1 cellular context compared by ENCODE assay signal in genomic region chr14:24266344-24267244, GRCh38.
TF ChIP-seq lines count a peak whose summit lies in the region.

No MANE protein-coding gene starts in this region.

TF ChIP-seq in HepG2, 621 proteins besides CTCF, POLR2A, EP300 and RAD21:
- TF ChIP-seq ZNF512B (CRISPR knock-in tag; IDR thresholded peaks at IDR 0.05; ENCODE audit: borderline replicate concordance) (no peak), THAP9 (CRISPR knock-in tag; IDR thresholded peaks at IDR 0.05; ENCODE audit: borderline replicate concordance) (0 out of 2 replicates have a peak, but pooled peaks have one; percentile 19), SCMH1 (CRISPR knock-in tag; IDR thresholded peaks at IDR 0.05; ENCODE audit: borderline replicate concordance) (no peak), KAT8 (CRISPR knock-in tag; IDR thresholded peaks at IDR 0.05) (no peak), ISX (CRISPR knock-in tag; conservative IDR thresholded peaks at IDR 0.05) (no peak), RARG (CRISPR knock-in tag; IDR thresholded peaks at IDR 0.05; ENCODE audit: low read depth) (no peak), ZMAT3 (CRISPR knock-in tag; conservative IDR thresholded peaks at IDR 0.05) (no peak), NKX3-1 (CRISPR knock-in tag; IDR thresholded peaks at IDR 0.05) (no peak), KLF11 (CRISPR knock-in tag; IDR thresholded peaks at IDR 0.05) (no peak), ZZZ3 (CRISPR knock-in tag; IDR thresholded peaks at IDR 0.05; ENCODE audit: borderline replicate concordance) (no peak), NBN (conservative IDR thresholded peaks at IDR 0.05) (no peak), ZNF687 (CRISPR knock-in tag; IDR thresholded peaks at IDR 0.05) (0 out of 2 replicates have a peak, but pooled peaks have one; percentile 9), ZNF101 (CRISPR knock-in tag; IDR thresholded peaks at IDR 0.05; ENCODE audit: borderline replicate concordance, low read depth) (no peak), ZNF572 (CRISPR knock-in tag; IDR thresholded peaks at IDR 0.05) (0 out of 2 replicates have a peak, but pooled peaks have one; percentile 67), ZNF839 (CRISPR knock-in tag; IDR thresholded peaks at IDR 0.05; ENCODE audit: borderline replicate concordance) (no peak), AGO2 (optimal IDR thresholded peaks at IDR 0.05; ENCODE audit: low read depth, low read length) (peak; percentile 34), ZNF280B (CRISPR knock-in tag; IDR thresholded peaks at IDR 0.05; ENCODE audit: borderline replicate concordance) (peak; percentile 16; the same call in 1 of the 2 replicates), SMAD1 (CRISPR knock-in tag; IDR thresholded peaks at IDR 0.05; ENCODE audit: borderline replicate concordance, low read depth) (0 out of 2 replicates have a peak, but pooled peaks have one; percentile 51), ZNF883 (CRISPR knock-in tag; IDR thresholded peaks at IDR 0.05; ENCODE audit: not compliant biosample characterization) (peak; percentile 14), MATR3 (CRISPR knock-in tag; IDR thresholded peaks at IDR 0.05) (no peak)
TF ChIP-seq in HepG2: peak in this region for 7.
